11 cellular contexts compared by ENCODE assay signal in the genomic region with DNA sequence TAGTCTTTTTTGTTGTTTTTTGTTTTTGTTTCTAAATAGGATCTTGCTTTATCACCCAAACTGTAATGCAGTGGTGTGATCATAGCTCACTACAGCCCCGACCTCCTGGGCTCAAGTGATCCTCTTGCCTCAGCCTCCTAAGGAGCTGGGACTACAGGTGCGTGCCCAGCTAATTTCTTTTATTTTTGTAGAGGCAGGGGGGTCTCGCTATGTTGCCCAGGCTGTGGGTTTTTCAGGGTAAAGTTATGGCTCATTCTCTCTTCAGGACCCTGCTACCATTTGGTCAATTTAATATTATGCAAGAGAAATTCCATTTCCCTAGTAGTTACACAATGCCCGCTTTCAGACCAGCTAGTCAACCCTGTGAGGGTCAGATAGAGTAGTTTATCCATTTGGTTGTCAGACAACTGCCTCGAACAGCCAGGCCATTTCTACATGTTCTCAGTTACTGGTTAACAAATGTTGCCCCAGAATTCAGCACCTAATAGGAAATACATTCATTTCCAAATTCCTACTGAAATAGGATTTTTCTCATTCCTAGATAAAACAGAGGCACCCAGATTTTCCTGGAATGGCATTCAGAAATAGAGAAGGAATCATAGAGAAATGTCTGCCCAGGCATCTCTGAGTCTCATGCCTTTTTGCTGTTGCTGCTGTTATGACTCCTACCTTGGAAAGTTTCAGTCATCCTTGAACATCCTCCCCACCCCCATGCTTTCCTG. TPM values are rescaled to one million over a fixed set of nuclear protein-coding genes. Genes with fewer than 3 reads are reported as not detected.
DNase-seq lines count a peak whose midpoint lies in the region; ATAC-seq and TF ChIP-seq lines count a peak whose summit lies in the region.
"Had no signal": no experiment of that assay in that cellular context is flagged by ENCODE, and none has a peak within 500 bp of the region (broad histone marks: within the 10 kb centered on the region; RNA-seq: fewer than 3 reads in every experiment).

No MANE protein-coding gene starts in this region.

- no peaks in the 10 kb centered on the region for H3K79me2 ChIP-seq in OCI-LY7 (ENCODE audit: insufficient read depth, low read depth, low read length)

- no peak overlapping the region for H3K4me3 Mint-ChIP-seq in activated CD4-positive, alpha-beta T cell treated with anti-CD3 and anti-CD28 coated beads for 36 hours
- H3K4me3 Mint-ChIP-seq: dendritic cell treated with granulocyte-macrophage colony-stimulating factor and Interleukin-4, amounts not matched to agents 40 ng/mL and 50 ng/mL, for 4 days had no signal

- intact Hi-C loops in activated CD4-positive, alpha-beta T cell treated with anti-CD3 and anti-CD28 coated beads for 36 hours (cut with DNase I, micrococcal nuclease), result loop anchor here (1.0 to 10.0 kb wide), 3 partner anchors 8 to 561 kb away; no protein-coding TSS in a partner anchor
- intact Hi-C loops in OCI-LY7 (cut with micrococcal nuclease; ENCODE audit: unreplicated experiment), result no loop called here

- H3K9me3 Mint-ChIP-seq in activated CD4-positive, alpha-beta T cell treated with anti-CD3 and anti-CD28 coated beads for 36 hours (ENCODE audit: low read depth), result no peaks in the 10 kb centered on the region
- H3K9me3 Mint-ChIP-seq: dendritic cell treated with granulocyte-macrophage colony-stimulating factor and Interleukin-4, amounts not matched to agents 40 ng/mL and 50 ng/mL, for 4 days had no signal

- no peaks in the 10 kb centered on the region for H3K36me3 ChIP-seq in OCI-LY7 (ENCODE audit: insufficient read depth, low read length)

- H3K4me1 Mint-ChIP-seq in activated CD4-positive, alpha-beta T cell treated with anti-CD3 and anti-CD28 coated beads for 36 hours, result peaks cover 47% of the 10 kb centered on the region

- BruUV-seq in OCI-LY7 (replicated peaks; lab: Mats Ljungman, UMichigan), result no TSS peak

- H3K27ac ChIP-seq in OCI-LY7 (ENCODE audit: low read depth, low read length, poor library complexity, severe bottlenecking), result no peak overlapping the region

- no peaks in the 10 kb centered on the region for H3K9me3 ChIP-seq in OCI-LY7 (ENCODE audit: low read length)

- no peaks in the 10 kb centered on the region for H3K36me3 Mint-ChIP-seq in activated CD4-positive, alpha-beta T cell treated with anti-CD3 and anti-CD28 coated beads for 36 hours (ENCODE audit: low read depth)

- H3K4me2 ChIP-seq in OCI-LY7 (ENCODE audit: low read length), result no peak overlapping the region

- no peak overlapping the region for H2AFZ ChIP-seq in OCI-LY7 (ENCODE audit: low read length)

- CTCF ChIA-PET in activated CD4-positive, alpha-beta T cell treated with anti-CD3 and anti-CD28 coated beads for 36 hours (lab: Charles Lee), result interaction anchor here (0.6 to 4.0 kb wide), 3 partner anchors 10 to 579 kb away, joined by 3 to 25 read pairs (median 8); no protein-coding TSS in a partner anchor
- CTCF ChIA-PET in OCI-LY7 (lab: Charles Lee; ENCODE audit: unreplicated experiment), result no interaction called here

- peaks cover 3% of the 10 kb centered on the region for H3K27me3 Mint-ChIP-seq in activated CD4-positive, alpha-beta T cell treated with anti-CD3 and anti-CD28 coated beads for 36 hours

- no peaks in the 10 kb centered on the region for H4K20me1 ChIP-seq in OCI-LY7 (ENCODE audit: insufficient read depth, low read length)

- H3K4me3 ChIP-seq in epithelial cell of esophagus (ENCODE audit: low read length) (no peak overlapping the region), OCI-LY7 (ENCODE audit: low read depth, low read length, poor library complexity, severe bottlenecking) (no peak overlapping the region)

- POLR2A ChIA-PET in activated CD4-positive, alpha-beta T cell treated with anti-CD3 and anti-CD28 coated beads for 36 hours (lab: Charles Lee), result no interaction called here
- POLR2A ChIA-PET in OCI-LY7 (lab: Charles Lee), result no interaction called here

- H3K4me1 ChIP-seq in OCI-LY7 (ENCODE audit: insufficient read depth, low read length, poor library complexity, severe bottlenecking), result no peaks in the 10 kb centered on the region

- ATAC-seq in activated CD4-positive, alpha-beta T cell treated with anti-CD3 and anti-CD28 coated beads for 36 hours, result peak; percentile 81
- no peak for ATAC-seq in GM21526 (IDR thresholded peaks at IDR 0.05; ENCODE audit: low FRiP score, unreplicated experiment)

- TF ChIP-seq CTCF in epithelial cell of esophagus (IDR thresholded peaks at IDR 0.05; ENCODE audit: insufficient read depth, low read depth, low read length, missing control alignments), result no peak
- TF ChIP-seq CTCF in OCI-LY7 (conservative IDR thresholded peaks at IDR 0.05; ENCODE audit: low read length), result no peak

- peak; percentile 65 for DNase-seq in activated CD4-positive, alpha-beta T cell treated with anti-CD3 and anti-CD28 coated beads for 36 hours
- no peak for DNase-seq in activated CD4-positive, alpha-beta T cell treated with anti-CD3 and anti-CD28 coated beads, Interleukin-2, amount 50 U/mL, for 1 hour
- peak; percentile 15 to 23 for DNase-seq in activated CD4-positive, alpha-beta T cell treated with anti-CD3 and anti-CD28 coated beads, Interleukin-2, amount 50 U/mL, for 4 hours
- DNase-seq in epithelial cell of esophagus (ENCODE audit: low read depth) (peak; percentile 55), NCI-H146 treated with DMSO at 0.1 percent for 48 hours (lab: John Stamatoyannopoulos, UW; ENCODE audit: unreplicated experiment) (no peak), OCI-LY7 (ENCODE audit: low spot score) (no peak)
- DNase-seq in stimulated activated CD4-positive, alpha-beta T cell treated with anti-CD3 and anti-CD28 coated beads, TNF-alpha, amount 100 ng/mL, for 24 hours (ENCODE audit: low read depth in 3 of 3), result peak in 2 of 3 experiments; percentile 5 to 43
- DNase-seq: ACHN, NCI-H69 had no signal

- peak overlapping the region; percentile 68 for H3K27ac Mint-ChIP-seq in activated CD4-positive, alpha-beta T cell treated with anti-CD3 and anti-CD28 coated beads for 36 hours
- H3K27ac Mint-ChIP-seq: dendritic cell treated with granulocyte-macrophage colony-stimulating factor and Interleukin-4, amounts not matched to agents 40 ng/mL and 50 ng/mL, for 4 days had no signal

- H3K9me2 ChIP-seq in OCI-LY7 (ENCODE audit: insufficient read depth, low read length), result no peaks in the 10 kb centered on the region

RNA-seq across cellular contexts. Expression of gene GLIS3, which starts 6.4 kb away (rescaled TPM):
- total RNA-seq in activated CD4-positive, alpha-beta T cell treated with anti-CD3 and anti-CD28 coated beads for 36 hours, result under 1 TPM; 0.93 to 0.96 TPM
- not detected in 2 replicates for total RNA-seq in OCI-LY7 (2014; rRNA removed; shearing (Covaris generic))
- total RNA-seq in OCI-LY7 (2022), result not detected in 2 replicates

Comparison
In these comparisons a context has a peak if more than half of its experiments do, and no peak if none do; other contexts are left out.
1. DNase-seq: peak in activated CD4-positive, alpha-beta T cell treated with anti-CD3 and anti-CD28 coated beads for 36 hours (single experiment), activated CD4-positive, alpha-beta T cell treated with anti-CD3 and anti-CD28 coated beads, Interleukin-2, amount 50 U/mL, for 4 hours (2 of 2), epithelial cell of esophagus (single experiment) and stimulated activated CD4-positive, alpha-beta T cell treated with anti-CD3 and anti-CD28 coated beads, TNF-alpha, amount 100 ng/mL, for 24 hours (2 of 3); none in activated CD4-positive, alpha-beta T cell treated with anti-CD3 and anti-CD28 coated beads, Interleukin-2, amount 50 U/mL, for 1 hour (single experiment), NCI-H146 treated with DMSO at 0.1 percent for 48 hours (single experiment) and OCI-LY7 (single experiment).